ENCODE assay signal across 13 cellular contexts in the genomic region with DNA sequence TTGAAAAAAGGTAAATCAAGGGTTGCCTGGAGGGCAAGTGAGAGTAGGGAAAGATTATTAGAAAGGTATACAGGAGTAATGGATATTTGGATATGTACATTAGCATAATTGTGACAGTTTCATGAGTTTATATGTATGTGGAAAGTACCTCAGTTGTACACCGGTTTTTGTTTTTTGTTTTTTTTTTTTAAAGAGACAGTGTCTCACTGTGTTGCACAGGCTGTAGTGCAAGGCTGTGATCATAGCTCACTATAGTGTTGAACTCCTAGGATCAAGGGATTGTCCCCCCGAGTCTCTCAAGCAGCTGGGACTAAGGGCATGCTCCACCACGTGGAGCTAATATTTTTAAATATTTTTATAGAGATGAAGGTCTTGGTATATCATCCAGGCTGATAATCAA. TPM values are rescaled to one million over a fixed set of nuclear protein-coding genes. Genes with fewer than 3 reads are reported as not detected.
DNase-seq lines count a peak whose midpoint lies in the region; ATAC-seq, FAIRE-seq and TF ChIP-seq lines count a peak whose summit lies in the region.
"Had no signal": no experiment of that assay in that cellular context is flagged by ENCODE, and none has a peak within 500 bp of the region (broad histone marks: within the 10 kb centered on the region; RNA-seq: fewer than 3 reads in every experiment).

No MANE protein-coding gene starts in this region.

- no peak for DNase-seq in pancreas
- no peak for DNase-seq in effector memory CD4-positive, alpha-beta T cell
- no peak for DNase-seq in NCI-H1105 (lab: John Stamatoyannopoulos, UW)
- no peak for DNase-seq in CD8-positive, alpha-beta memory T cell
- DNase-seq: activated CD4-positive, alpha-beta memory T cell treated with anti-CD3 and anti-CD28 coated beads for 36 hours; activated naive CD4-positive, alpha-beta T cell treated with anti-CD3 and anti-CD28 coated beads, Interleukin-2, amount 10 ng/mL, durations not matched to agents 7 days and 5 days; DMS79 treated with DMSO at 0.1 percent for 48 hours; NCI-H1694; right cardiac atrium had no signal

- POLR2A ChIA-PET in CD8-positive, alpha-beta memory T cell (lab: Charles Lee) = no interaction called here

- intact Hi-C loops in pancreas (cut with DNase I) = no loop called here

- WGBS in pancreas, 2 donors = 51 to 62% methylated on average over 3 of the region's 3 CpGs

- peaks cover 0 to under 1% (median 0%) of the 10 kb centered on the region in 3 donors for H3K36me3 Mint-ChIP-seq in CD8-positive, alpha-beta memory T cell
- H3K36me3 Mint-ChIP-seq: activated CD4-positive, alpha-beta memory T cell treated with anti-CD3 and anti-CD28 coated beads for 36 hours; activated naive CD4-positive, alpha-beta T cell treated with anti-CD3 and anti-CD28 coated beads, Interleukin-2, amount 10 ng/mL, durations not matched to agents 7 days and 5 days had no signal

- no peak overlapping the region for H3K4me3 Mint-ChIP-seq in CD8-positive, alpha-beta memory T cell
- H3K4me3 Mint-ChIP-seq: activated CD4-positive, alpha-beta memory T cell treated with anti-CD3 and anti-CD28 coated beads for 36 hours; activated naive CD4-positive, alpha-beta T cell treated with anti-CD3 and anti-CD28 coated beads, Interleukin-2, amount 10 ng/mL, durations not matched to agents 7 days and 5 days had no signal

- FAIRE-seq in pancreas (lab: Jason Lieb, UNC) = no peak

- no peaks in the 10 kb centered on the region for H3K4me1 ChIP-seq in pancreas
- H3K4me1 ChIP-seq in effector memory CD4-positive, alpha-beta T cell (ENCODE audit: control insufficient read depth, insufficient read depth, low read length, poor library complexity, severe bottlenecking) = no peaks in the 10 kb centered on the region
- no peaks in the 10 kb centered on the region for H3K4me1 ChIP-seq in CD8-positive, alpha-beta memory T cell (ENCODE audit: insufficient read depth, low read length)

- H3K9me3 ChIP-seq in pancreas = no peaks in the 10 kb centered on the region
- H3K9me3 ChIP-seq in effector memory CD4-positive, alpha-beta T cell (ENCODE audit: control insufficient read depth, low read length) = no peaks in the 10 kb centered on the region
- H3K9me3 ChIP-seq in CD8-positive, alpha-beta memory T cell (ENCODE audit: low read length) = no peaks in the 10 kb centered on the region

- no peaks in the 10 kb centered on the region for H3K36me3 ChIP-seq in pancreas
- H3K36me3 ChIP-seq in effector memory CD4-positive, alpha-beta T cell (ENCODE audit: control insufficient read depth, insufficient read depth, low read length) = no peaks in the 10 kb centered on the region
- H3K36me3 ChIP-seq in CD8-positive, alpha-beta memory T cell (ENCODE audit: insufficient read depth, low read length) = no peaks in the 10 kb centered on the region

- H3K27ac Mint-ChIP-seq in CD8-positive, alpha-beta memory T cell = no peak overlapping the region
- H3K27ac Mint-ChIP-seq: activated CD4-positive, alpha-beta memory T cell treated with anti-CD3 and anti-CD28 coated beads for 36 hours; activated naive CD4-positive, alpha-beta T cell treated with anti-CD3 and anti-CD28 coated beads, Interleukin-2, amount 10 ng/mL, durations not matched to agents 7 days and 5 days had no signal

- peaks cover 0 to 2% (median 0%) of the 10 kb centered on the region in 5 donors for H3K9me3 Mint-ChIP-seq in CD8-positive, alpha-beta memory T cell
- H3K9me3 Mint-ChIP-seq: activated CD4-positive, alpha-beta memory T cell treated with anti-CD3 and anti-CD28 coated beads for 36 hours; activated naive CD4-positive, alpha-beta T cell treated with anti-CD3 and anti-CD28 coated beads, Interleukin-2, amount 10 ng/mL, durations not matched to agents 7 days and 5 days had no signal

- H3K27ac ChIP-seq in pancreas = no peak overlapping the region
- H3K27ac ChIP-seq in effector memory CD4-positive, alpha-beta T cell (ENCODE audit: insufficient read depth, low read length, poor library complexity, severe bottlenecking) = no peak overlapping the region
- H3K27ac ChIP-seq in CD8-positive, alpha-beta memory T cell (ENCODE audit: low read depth, low read length) = no peak overlapping the region

- H3K4me1 Mint-ChIP-seq in CD8-positive, alpha-beta memory T cell = no peaks in the 10 kb centered on the region
- H3K4me1 Mint-ChIP-seq: activated naive CD4-positive, alpha-beta T cell treated with anti-CD3 and anti-CD28 coated beads, Interleukin-2, amount 10 ng/mL, durations not matched to agents 7 days and 5 days had no signal

- TF ChIP-seq POLR2A in GM18505 (IDR thresholded peaks at IDR 0.05; ENCODE audit: borderline replicate concordance, extremely low read depth, insufficient read depth, insufficient read length) = no peak

- TF ChIP-seq CTCF in pancreas (IDR thresholded peaks at IDR 0.05) = no peak

- ATAC-seq in GM18505 (IDR thresholded peaks at IDR 0.05; ENCODE audit: unreplicated experiment) (peak; percentile 15), GM19467 (IDR thresholded peaks at IDR 0.05; ENCODE audit: unreplicated experiment) (peak; percentile 21), HG02852 (IDR thresholded peaks at IDR 0.05; ENCODE audit: unreplicated experiment) (peak; percentile 32), HG03442 (IDR thresholded peaks at IDR 0.05; ENCODE audit: unreplicated experiment) (peak; percentile 14), pancreas (no peak)
- ATAC-seq: right cardiac atrium had no signal

- CTCF ChIA-PET in CD8-positive, alpha-beta memory T cell (lab: Charles Lee) = no interaction called here

- H3K27me3 ChIP-seq in pancreas = no peaks in the 10 kb centered on the region
- H3K27me3 ChIP-seq in effector memory CD4-positive, alpha-beta T cell (replicated peaks; ENCODE audit: control insufficient read depth, insufficient read depth, low read length, poor library complexity, severe bottlenecking) = no peaks in the 10 kb centered on the region
- H3K27me3 ChIP-seq in CD8-positive, alpha-beta memory T cell (ENCODE audit: insufficient read depth, low read length, poor library complexity, severe bottlenecking) = no peaks in the 10 kb centered on the region

- H3K27me3 Mint-ChIP-seq in CD8-positive, alpha-beta memory T cell = no peaks in the 10 kb centered on the region
- H3K27me3 Mint-ChIP-seq: activated CD4-positive, alpha-beta memory T cell treated with anti-CD3 and anti-CD28 coated beads for 36 hours; activated naive CD4-positive, alpha-beta T cell treated with anti-CD3 and anti-CD28 coated beads, Interleukin-2, amount 10 ng/mL, durations not matched to agents 7 days and 5 days had no signal

- H3K4me3 ChIP-seq in pancreas = no peak overlapping the region
- H3K4me3 ChIP-seq in effector memory CD4-positive, alpha-beta T cell (ENCODE audit: insufficient read depth, low read depth, low read length, poor library complexity, severe bottlenecking) = no peak overlapping the region
- no peak overlapping the region for H3K4me3 ChIP-seq in CD8-positive, alpha-beta memory T cell (ENCODE audit: low read length)

RNA-seq across cellular contexts. Expression of a gene that starts 15.3 kb away (rescaled TPM):
- 1 to 10 TPM in 4 of 6 donors, under 1 TPM in 2; 0.08 to 3.9 (median 1.3) TPM for total RNA-seq in pancreas
- 1 to 10 TPM in 1 of 2 donors, under 1 TPM in 1; 0.76 to 2.1 TPM for polyA plus RNA-seq in pancreas
- total RNA-seq in CD8-positive, alpha-beta memory T cell = 1 to 10 TPM; 1.4 to 1.6 TPM
- 18.2 TPM for polyA plus RNA-seq in CD8-positive, alpha-beta memory T cell

Comparison
In these comparisons a context has a peak if more than half of its experiments do, and no peak if none do; other contexts are left out.
1. ATAC-seq: peak in GM18505 (single experiment), GM19467 (single experiment), HG02852 (single experiment) and HG03442 (single experiment); none in pancreas (0 of 4).